33 cellular contexts compared by ENCODE assay signal in genomic region chr14:84071061-84071460, GRCh38.
"Had no signal": no experiment of that assay in that cellular context is flagged by ENCODE, and none has a peak within 500 bp of the region (broad histone marks: within the 10 kb centered on the region; RNA-seq: fewer than 3 reads in every experiment).

No MANE protein-coding gene starts in this region.

- H3K4me3 ChIP-seq: MG63 had no signal

- DNase-seq: Karpas-422, Kasumi-1, MG63, MM.1S, MV-4-11, NCI-H1048, NCI-H1092, NCI-H1092 treated with DMSO at 0.1 percent for 48 hours, NCI-H1105, NCI-H1105 treated with DMSO at 0.1 percent for 48 hours, NCI-H1417, NCI-H1417 treated with DMSO at 0.1 percent for 48 hours, NCI-H1436, NCI-H1436 treated with DMSO at 0.1 percent for 48 hours, NCI-H146, NCI-H1694, NCI-H1694 treated with DMSO at 0.1 percent for 48 hours, NCI-H187, NCI-H187 treated with DMSO at 0.1 percent for 48 hours, NCI-H1930, NCI-H2029, NCI-H2029 treated with DMSO at 0.1 percent for 48 hours, NCI-H2081, NCI-H2081 treated with DMSO at 0.1 percent for 48 hours, NCI-H2107, NCI-H2171, NCI-H2171 treated with DMSO at 0.1 percent for 48 hours, NCI-H2227 treated with DMSO at 0.1 percent for 48 hours, NCI-H226, NCI-H345, NCI-H446, NCI-H446 treated with DMSO at 0.1 percent for 48 hours, NCI-H510A had no signal
